8 cellular contexts compared by ENCODE assay signal in the genomic region with DNA sequence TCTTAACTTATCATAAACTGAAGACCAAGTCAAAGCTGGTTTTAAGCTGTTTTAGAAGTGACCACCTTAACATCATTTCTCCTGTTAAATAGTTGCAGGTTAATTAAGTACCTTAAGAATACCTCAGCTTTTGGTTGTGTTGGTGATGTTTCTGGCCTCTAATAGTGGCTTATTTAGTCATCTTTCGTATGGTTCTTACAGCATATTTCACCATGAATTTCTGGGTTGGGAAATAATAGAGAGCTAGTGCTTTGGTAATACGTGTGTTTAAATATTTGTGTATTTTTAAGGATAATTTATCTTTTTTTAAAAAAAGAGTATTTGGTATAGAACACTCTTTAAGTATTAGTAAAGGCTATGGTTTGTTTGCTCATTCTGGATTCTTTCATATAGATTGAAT. TPM values are rescaled to one million over a fixed set of nuclear protein-coding genes. Genes with fewer than 3 reads are reported as not detected.
DNase-seq lines count a peak whose midpoint lies in the region; ATAC-seq and TF ChIP-seq lines count a peak whose summit lies in the region.

No MANE protein-coding gene starts in this region.

- ATAC-seq in GM19455 (IDR thresholded peaks at IDR 0.05; ENCODE audit: unreplicated experiment), result no peak

- H3K36me3 ChIP-seq in Loucy (ENCODE audit: insufficient read depth, low read length), result no peaks in the 10 kb centered on the region

- TF ChIP-seq CTCF in CD14-positive monocyte (IDR thresholded peaks at IDR 0.05) (no peak), Loucy (conservative IDR thresholded peaks at IDR 0.05; ENCODE audit: low read length) (no peak), neural crest cell (conservative IDR thresholded peaks at IDR 0.05) (no peak), lower leg skin (IDR thresholded peaks at IDR 0.05) (no peak)

- H3K9me2 ChIP-seq in Loucy (replicated peaks; ENCODE audit: low read depth, low read length), result no peaks in the 10 kb centered on the region

- DNase-seq in CD14-positive monocyte (ENCODE audit: low spot score) (no peak), neural crest cell (ENCODE audit: low read depth, low spot score) (no peak), EL (no peak), mesenteric fat pad (ENCODE audit: low spot score) (no peak), lower leg skin (ENCODE audit: low spot score in 2 of 2) (no peak)

- 81 to 82% methylated on average over 2 of the region's 2 CpGs for WGBS in lower leg skin, 2 donors

- peaks cover 7 to 8% of the 10 kb centered on the region in 2 donors for H3K36me3 Mint-ChIP-seq in CD14-positive monocyte
- H3K36me3 Mint-ChIP-seq in dendritic cell treated with granulocyte-macrophage colony-stimulating factor and Interleukin-4, amounts not matched to agents 40 ng/mL and 50 ng/mL, for 4 days (ENCODE audit: low read depth), result peaks cover 16% of the 10 kb centered on the region
- no peaks in the 10 kb centered on the region for H3K36me3 Mint-ChIP-seq in neural crest cell (ENCODE audit: low read depth)

- H3K27ac Mint-ChIP-seq in CD14-positive monocyte, result peak overlapping the region; percentile 93 to 100 (median 96)
- H3K27ac Mint-ChIP-seq in dendritic cell treated with granulocyte-macrophage colony-stimulating factor and Interleukin-4, amounts not matched to agents 40 ng/mL and 50 ng/mL, for 4 days, result peak overlapping the region; percentile 90
- H3K27ac Mint-ChIP-seq in neural crest cell (ENCODE audit: unreplicated experiment), result no peak overlapping the region

- H2AFZ ChIP-seq in Loucy (ENCODE audit: low read length), result no peak overlapping the region

- intact Hi-C loops in CD14-positive monocyte (cut with micrococcal nuclease) (loop anchor here (2.0 to 10.0 kb wide), 5 partner anchors 34 to 314 kb away; partner anchors contain the start of genes LACTB (in 1 of the 2), RPS27L (in 1 of the 2) and USP3 (in 1 of the 2)), lower leg skin (cut with DNase I; ENCODE audit: low total_unique reads) (no loop called here)
- intact Hi-C loops in dendritic cell treated with granulocyte-macrophage colony-stimulating factor and Interleukin-4, amounts not matched to agents 40 ng/mL and 50 ng/mL, for 4 days (cut with micrococcal nuclease), result loop anchor here (2.0 to 5.0 kb wide), 4 partner anchors 34 to 91 kb away; partner anchors contain the start of gene RPS27L

- H3K4me3 ChIP-seq in Loucy (ENCODE audit: low read length, poor library complexity, severe bottlenecking), result peak overlapping the region; percentile 88
- H3K4me3 ChIP-seq in lower leg skin (ENCODE audit: low read depth, poor library complexity, severe bottlenecking), result no peak overlapping the region

- H4K20me1 ChIP-seq in Loucy (ENCODE audit: insufficient read depth, low read length, poor library complexity, severe bottlenecking), result peaks cover 26% of the 10 kb centered on the region

- H3K4me2 ChIP-seq in Loucy (ENCODE audit: low read depth, low read length, poor library complexity, severe bottlenecking), result peak overlapping the region; percentile 74

- TF ChIP-seq POLR2A in lower leg skin (IDR thresholded peaks at IDR 0.05), result no peak

- peaks cover 55% of the 10 kb centered on the region for H3K4me1 ChIP-seq in Loucy (ENCODE audit: insufficient read depth, low read length, poor library complexity, severe bottlenecking)

- H3K4me3 Mint-ChIP-seq in CD14-positive monocyte (peak overlapping the region; percentile 96 to 100), neural crest cell (peak overlapping the region; percentile 96)
- peak overlapping the region; percentile 89 for H3K4me3 Mint-ChIP-seq in dendritic cell treated with granulocyte-macrophage colony-stimulating factor and Interleukin-4, amounts not matched to agents 40 ng/mL and 50 ng/mL, for 4 days

- no peaks in the 10 kb centered on the region for H3K9me3 ChIP-seq in Loucy (ENCODE audit: insufficient read depth, low read depth, low read length)

- peaks cover 0 to 2% (median 0%) of the 10 kb centered on the region in 7 donors for H3K9me3 Mint-ChIP-seq in CD14-positive monocyte
- H3K9me3 Mint-ChIP-seq in dendritic cell treated with granulocyte-macrophage colony-stimulating factor and Interleukin-4, amounts not matched to agents 40 ng/mL and 50 ng/mL, for 4 days, result no peaks in the 10 kb centered on the region
- H3K9me3 Mint-ChIP-seq in neural crest cell, result no peaks in the 10 kb centered on the region

- no peaks in the 10 kb centered on the region for H3K27me3 ChIP-seq in Loucy (ENCODE audit: insufficient read depth, low read length, poor library complexity, severe bottlenecking)

- H3K9ac ChIP-seq in Loucy (ENCODE audit: low read depth, low read length, poor library complexity, severe bottlenecking), result peak overlapping the region; percentile 97

- H3F3A ChIP-seq in Loucy (ENCODE audit: low read depth), result peaks cover 9% of the 10 kb centered on the region

- H3K27me3 Mint-ChIP-seq in CD14-positive monocyte (ENCODE audit: low read depth in 3 of 3), result peaks cover 0 to 3% (median 2%) of the 10 kb centered on the region in 3 donors
- H3K27me3 Mint-ChIP-seq in dendritic cell treated with granulocyte-macrophage colony-stimulating factor and Interleukin-4, amounts not matched to agents 40 ng/mL and 50 ng/mL, for 4 days, result no peaks in the 10 kb centered on the region
- H3K27me3 Mint-ChIP-seq in neural crest cell (ENCODE audit: low read depth), result no peaks in the 10 kb centered on the region

- peaks cover 60% of the 10 kb centered on the region for H3K79me2 ChIP-seq in Loucy (ENCODE audit: insufficient read depth, low read length)

- peaks cover 64% of the 10 kb centered on the region for H3K4me1 Mint-ChIP-seq in CD14-positive monocyte
- H3K4me1 Mint-ChIP-seq in dendritic cell treated with granulocyte-macrophage colony-stimulating factor and Interleukin-4, amounts not matched to agents 40 ng/mL and 50 ng/mL, for 4 days (ENCODE audit: low read depth), result peaks cover 51% of the 10 kb centered on the region
- H3K4me1 Mint-ChIP-seq in neural crest cell, result peaks cover 68% of the 10 kb centered on the region

RNA-seq across cellular contexts. Expression of gene RAB8B, which starts 1.6 kb away (rescaled TPM):
- polyA plus RNA-seq in CD14-positive monocyte, result 10 to 100 TPM; 58.9 to 77.3 TPM
- 51.0 and 58.4 TPM in 2 replicates for total RNA-seq in neural crest cell
- total RNA-seq in mesenteric fat pad, result 46.8 TPM
- total RNA-seq in lower leg skin, result 10 to 100 TPM in 3 of 4 donors, 1 to 10 TPM in 1; 9.1 to 23.6 (median 10.7) TPM

RNA-seq across cellular contexts. Expression of gene RPS27L, which starts 33.7 kb away (rescaled TPM):
- polyA plus RNA-seq in CD14-positive monocyte, result 100 to 1,000 TPM; 178 to 196 TPM
- total RNA-seq in neural crest cell, result 85.2 and 86.6 TPM in 2 replicates
- total RNA-seq in mesenteric fat pad, result 158 TPM
- total RNA-seq in lower leg skin, result 10 to 100 TPM; 39.6 to 64.9 (median 55.8) TPM
